In genomic region chr7:17098515-17098914, GRCh38 we compare ENCODE assay signal across 14 cellular contexts.
"Had no signal": no experiment of that assay in that cellular context is flagged by ENCODE, and none has a peak within 500 bp of the region (broad histone marks: within the 10 kb centered on the region; RNA-seq: fewer than 3 reads in every experiment).

No MANE protein-coding gene starts in this region.

- H3K27ac ChIP-seq: neural progenitor cell had no signal

- H3K4me3 ChIP-seq: adrenal gland, neural progenitor cell had no signal

- H3K36me3 ChIP-seq: adrenal gland, neural progenitor cell had no signal

- H3K9me3 ChIP-seq: adrenal gland had no signal

- H3K4me1 Mint-ChIP-seq: activated naive CD4-positive, alpha-beta T cell treated with anti-CD3 and anti-CD28 coated beads, Interleukin-2, amount 50 U/mL, for 24 hours had no signal

- ATAC-seq: activated CD8-positive, alpha-beta memory T cell treated with anti-CD3 and anti-CD28 coated beads, Interleukin-2, amount 10 ng/mL, durations not matched to agents 7 days and 5 days had no signal

- H3K9me3 Mint-ChIP-seq: activated CD4-positive, alpha-beta memory T cell treated with anti-CD3 and anti-CD28 coated beads for 36 hours; activated naive CD4-positive, alpha-beta T cell treated with anti-CD3 and anti-CD28 coated beads, Interleukin-2, amount 50 U/mL, for 24 hours; activated T-cell treated with anti-CD3 and anti-CD28 coated beads, Interleukin-2, amount 50 U/mL, for 24 hours; neural progenitor cell had no signal

- H3K27me3 Mint-ChIP-seq: activated CD8-positive, alpha-beta memory T cell treated with anti-CD3 and anti-CD28 coated beads, Interleukin-2, amount 10 ng/mL, durations not matched to agents 7 days and 5 days; activated naive CD4-positive, alpha-beta T cell treated with anti-CD3 and anti-CD28 coated beads, Interleukin-2, amount 50 U/mL, for 24 hours; activated T-cell treated with anti-CD3 and anti-CD28 coated beads, Interleukin-2, amount 50 U/mL, for 24 hours; naive B cell had no signal

- DNase-seq: activated CD4-positive, alpha-beta memory T cell treated with anti-CD3 and anti-CD28 coated beads for 36 hours; activated CD8-positive, alpha-beta memory T cell treated with anti-CD3 and anti-CD28 coated beads, Interleukin-2, amount 10 ng/mL, durations not matched to agents 7 days and 5 days; activated effector memory CD4-positive, alpha-beta T cell treated with Interleukin-2 at 50 U/mL for 16 hours; activated T-cell treated with anti-CD3 and anti-CD28 coated beads, Interleukin-2, amount 50 U/mL, for 24 hours; adrenal gland; caudate nucleus; foreskin fibroblast; hippocampal formation; kidney glomerular epithelial cell; naive B cell; stimulated activated CD4-positive, alpha-beta T cell treated with anti-CD3 and anti-CD28 coated beads, Interleukin-1b, Interleukin-23, amount 100 ng/mL, for 48 hours; T1000 had no signal

- H3K4me1 ChIP-seq: neural progenitor cell had no signal

- H3K27ac Mint-ChIP-seq: activated CD4-positive, alpha-beta memory T cell treated with anti-CD3 and anti-CD28 coated beads for 36 hours; activated CD8-positive, alpha-beta memory T cell treated with anti-CD3 and anti-CD28 coated beads, Interleukin-2, amount 10 ng/mL, durations not matched to agents 7 days and 5 days; activated naive CD4-positive, alpha-beta T cell treated with anti-CD3 and anti-CD28 coated beads, Interleukin-2, amount 50 U/mL, for 24 hours; activated T-cell treated with anti-CD3 and anti-CD28 coated beads, Interleukin-2, amount 50 U/mL, for 24 hours; neural progenitor cell had no signal

- H3K36me3 Mint-ChIP-seq: activated CD4-positive, alpha-beta memory T cell treated with anti-CD3 and anti-CD28 coated beads for 36 hours; activated naive CD4-positive, alpha-beta T cell treated with anti-CD3 and anti-CD28 coated beads, Interleukin-2, amount 50 U/mL, for 24 hours; naive B cell; neural progenitor cell had no signal

- H3K27me3 ChIP-seq: adrenal gland, neural progenitor cell had no signal

- H3K4me3 Mint-ChIP-seq: activated CD4-positive, alpha-beta memory T cell treated with anti-CD3 and anti-CD28 coated beads for 36 hours; activated CD8-positive, alpha-beta memory T cell treated with anti-CD3 and anti-CD28 coated beads, Interleukin-2, amount 10 ng/mL, durations not matched to agents 7 days and 5 days; activated naive CD4-positive, alpha-beta T cell treated with anti-CD3 and anti-CD28 coated beads, Interleukin-2, amount 50 U/mL, for 24 hours; activated T-cell treated with anti-CD3 and anti-CD28 coated beads, Interleukin-2, amount 50 U/mL, for 24 hours; neural progenitor cell had no signal
